In genomic region chr5:140718266-140718592, GRCh38 we compare ENCODE assay signal across 1 cellular context.
TF ChIP-seq lines count a peak whose summit lies in the region.

No MANE protein-coding gene starts in this region.

TF ChIP-seq in HepG2, 621 proteins besides CTCF, POLR2A, EP300 and RAD21:
- no peak for TF ChIP-seq ARNT2 (CRISPR knock-in tag; IDR thresholded peaks at IDR 0.05; ENCODE audit: low read depth)
- TF ChIP-seq CENPBD1 (CRISPR knock-in tag; IDR thresholded peaks at IDR 0.05; ENCODE audit: borderline replicate concordance, low read depth): no peak
- no peak for TF ChIP-seq MBNL3 (CRISPR knock-in tag; conservative IDR thresholded peaks at IDR 0.05)
- TF ChIP-seq SRSF1 (optimal IDR thresholded peaks at IDR 0.05; ENCODE audit: low read depth, low read length): no peak
- TF ChIP-seq ZKSCAN5 (CRISPR knock-in tag; IDR thresholded peaks at IDR 0.05): no peak
- no peak for TF ChIP-seq ZNF607 (CRISPR knock-in tag; IDR thresholded peaks at IDR 0.05; ENCODE audit: borderline replicate concordance)
- TF ChIP-seq ZZZ3 (CRISPR knock-in tag; IDR thresholded peaks at IDR 0.05; ENCODE audit: borderline replicate concordance): no peak
- TF ChIP-seq RFXAP (CRISPR knock-in tag; IDR thresholded peaks at IDR 0.05; ENCODE audit: borderline replicate concordance): no peak
- TF ChIP-seq CREM (IDR thresholded peaks at IDR 0.05): no peak
- no peak for TF ChIP-seq CREM (CRISPR knock-in tag; IDR thresholded peaks at IDR 0.05)
- no peak for TF ChIP-seq PCBP1 (IDR thresholded peaks at IDR 0.05; ENCODE audit: borderline replicate concordance, low read depth, low read length)
- no peak for TF ChIP-seq HOXD1 (CRISPR knock-in tag; IDR thresholded peaks at IDR 0.05)
- no peak for TF ChIP-seq TFE3 (CRISPR knock-in tag; IDR thresholded peaks at IDR 0.05)
- no peak for TF ChIP-seq MTF1 (CRISPR knock-in tag; IDR thresholded peaks at IDR 0.05)
- no peak for TF ChIP-seq ZNF33A (CRISPR knock-in tag; IDR thresholded peaks at IDR 0.05; ENCODE audit: borderline replicate concordance)
- TF ChIP-seq HOMEZ (CRISPR knock-in tag; IDR thresholded peaks at IDR 0.05; ENCODE audit: low read depth): no peak; the same call in 1 of the 2 replicates
- no peak for TF ChIP-seq ZHX2 (IDR thresholded peaks at IDR 0.05; ENCODE audit: low read depth)
- TF ChIP-seq ZHX2 (CRISPR knock-in tag; IDR thresholded peaks at IDR 0.05; ENCODE audit: borderline replicate concordance): no peak
- no peak for TF ChIP-seq SRSF4 (IDR thresholded peaks at IDR 0.05; ENCODE audit: low read depth, low read length, poor library complexity, severe bottlenecking)
- no peak for TF ChIP-seq SMARCE1 (IDR thresholded peaks at IDR 0.05; ENCODE audit: borderline replicate concordance)
